32 cellular contexts compared by ENCODE assay signal in the genomic region with DNA sequence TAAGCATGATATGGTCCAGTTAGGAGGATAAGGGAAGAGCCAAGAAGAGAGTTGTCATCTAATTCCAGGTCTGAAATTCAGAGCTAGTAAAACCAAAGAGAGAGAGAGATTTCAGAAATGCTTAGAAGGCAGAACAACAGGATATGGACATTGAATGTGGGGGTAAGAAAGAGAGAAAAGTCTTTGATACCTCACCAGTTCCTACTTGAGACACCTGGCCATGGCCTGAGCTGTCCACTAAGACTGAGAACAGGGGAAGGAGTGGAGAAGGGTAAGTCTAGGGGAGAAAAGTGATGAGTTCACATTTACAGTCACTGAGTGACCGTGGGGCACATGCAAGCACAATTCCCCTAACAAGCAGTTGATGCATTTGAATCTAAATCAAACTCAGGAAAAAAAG. TPM values are rescaled to one million over a fixed set of nuclear protein-coding genes. Genes with fewer than 3 reads are reported as not detected.
A peak's percentile ranks its signal among the peaks of the same experiment; 100 is the strongest.
DNase-seq lines count a peak whose midpoint lies in the region; ATAC-seq and TF ChIP-seq lines count a peak whose summit lies in the region.
"Had no signal": no experiment of that assay in that cellular context is flagged by ENCODE, and none has a peak within 500 bp of the region (broad histone marks: within the 10 kb centered on the region; RNA-seq: fewer than 3 reads in every experiment).

No MANE protein-coding gene starts in this region.

- peaks cover 4% of the 10 kb centered on the region for H3K9me3 Mint-ChIP-seq in activated CD4-positive, alpha-beta T cell treated with anti-CD3 and anti-CD28 coated beads for 36 hours (ENCODE audit: low read depth)
- peaks cover 4% of the 10 kb centered on the region for H3K9me3 Mint-ChIP-seq in CD4-positive, alpha-beta T cell
- H3K9me3 Mint-ChIP-seq in GM23338: peaks cover 4% of the 10 kb centered on the region; the same call in 1 of the 3 replicates
- no peaks in the 10 kb centered on the region for H3K9me3 Mint-ChIP-seq in activated T-helper 17 cell treated with anti-CD3 and anti-CD28 coated beads, Interleukin-2, amount 50 U/mL, for 72 hours
- H3K9me3 Mint-ChIP-seq: nephron progenitor cell had no signal

- H3K4me3 ChIP-seq in GM23338 (no peak overlapping the region), esophagus squamous epithelium (no peak overlapping the region), breast epithelium (no peak overlapping the region)
- H3K4me3 ChIP-seq: cardiac muscle cell, coronary artery, esophagus muscularis mucosa, gastrocnemius medialis, ovary, testis had no signal

- peaks cover 62% of the 10 kb centered on the region for H3K4me1 Mint-ChIP-seq in activated CD4-positive, alpha-beta T cell treated with anti-CD3 and anti-CD28 coated beads for 36 hours
- peaks cover 50% of the 10 kb centered on the region for H3K4me1 Mint-ChIP-seq in CD4-positive, alpha-beta T cell (ENCODE audit: low read depth)
- H3K4me1 Mint-ChIP-seq in GM23338: peaks cover 2% of the 10 kb centered on the region; the same call in 1 of the 3 replicates
- peaks cover 23% of the 10 kb centered on the region for H3K4me1 Mint-ChIP-seq in activated T-helper 17 cell treated with anti-CD3 and anti-CD28 coated beads, Interleukin-2, amount 50 U/mL, for 72 hours
- H3K4me1 Mint-ChIP-seq: nephron progenitor cell had no signal

- no peaks in the 10 kb centered on the region for H3F3A ChIP-seq in GM23338 (replicated peaks; ENCODE audit: low read depth)

- no peaks in the 10 kb centered on the region for H3K36me3 ChIP-seq in GM23338 (ENCODE audit: insufficient read depth)
- no peaks in the 10 kb centered on the region for H3K36me3 ChIP-seq in esophagus squamous epithelium
- H3K36me3 ChIP-seq in breast epithelium: no peaks in the 10 kb centered on the region
- H3K36me3 ChIP-seq: cardiac muscle cell, esophagus muscularis mucosa, gastrocnemius medialis, ovary had no signal

- H3K27ac ChIP-seq in CD4-positive, alpha-beta T cell (ENCODE audit: low read depth, low read length): no peak overlapping the region
- H3K27ac ChIP-seq in GM23338 (ENCODE audit: low read depth) (no peak overlapping the region), esophagus squamous epithelium (no peak overlapping the region), breast epithelium (no peak overlapping the region)
- H3K27ac ChIP-seq: cardiac muscle cell, coronary artery, esophagus muscularis mucosa, gastrocnemius medialis, ovary, testis had no signal

- H2AFZ ChIP-seq in GM23338: peak overlapping the region; percentile 85

- H3K4me1 ChIP-seq in GM23338 (ENCODE audit: insufficient read depth): no peaks in the 10 kb centered on the region
- H3K4me1 ChIP-seq in esophagus squamous epithelium: no peaks in the 10 kb centered on the region
- H3K4me1 ChIP-seq in breast epithelium: no peaks in the 10 kb centered on the region
- H3K4me1 ChIP-seq: esophagus muscularis mucosa, gastrocnemius medialis had no signal

- H3K27ac Mint-ChIP-seq in activated CD4-positive, alpha-beta T cell treated with anti-CD3 and anti-CD28 coated beads for 36 hours: peak overlapping the region; percentile 82
- H3K27ac Mint-ChIP-seq in CD4-positive, alpha-beta T cell: peak overlapping the region; percentile 14
- no peak overlapping the region for H3K27ac Mint-ChIP-seq in GM23338
- H3K27ac Mint-ChIP-seq in activated T-helper 17 cell treated with anti-CD3 and anti-CD28 coated beads, Interleukin-2, amount 50 U/mL, for 72 hours: peak overlapping the region; percentile 47
- H3K27ac Mint-ChIP-seq: nephron progenitor cell had no signal

- intact Hi-C loops in activated CD4-positive, alpha-beta T cell treated with anti-CD3 and anti-CD28 coated beads for 36 hours (cut with DNase I, micrococcal nuclease): loop anchor here in 1 of 2 experiments (10.0 kb wide), 1 partner anchor 453 kb away; no protein-coding TSS in a partner anchor
- intact Hi-C loops in CD4-positive, alpha-beta T cell (cut with DNase I, micrococcal nuclease): no loop called here
- intact Hi-C loops in esophagus squamous epithelium (cut with DNase I): no loop called here
- intact Hi-C loops in breast epithelium (cut with DNase I; ENCODE audit: low total_unique reads): no loop called here

- CTCF ChIA-PET in activated CD4-positive, alpha-beta T cell treated with anti-CD3 and anti-CD28 coated beads for 36 hours (lab: Charles Lee): interaction anchor here (0.9 to 1.1 kb wide), 2 partner anchors 9 to 14 kb away, joined by 3 read pairs; no protein-coding TSS in a partner anchor
- CTCF ChIA-PET in CD4-positive, alpha-beta T cell (lab: Charles Lee): no interaction called here

- H4K20me1 ChIP-seq in GM23338 (replicated peaks; ENCODE audit: insufficient read depth): no peaks in the 10 kb centered on the region

- no peak for TF ChIP-seq POLR2A in esophagus squamous epithelium (IDR thresholded peaks at IDR 0.05)
- no peak for TF ChIP-seq POLR2A in breast epithelium (IDR thresholded peaks at IDR 0.05)

- H3K79me2 ChIP-seq in GM23338 (replicated peaks; ENCODE audit: insufficient read depth): no peaks in the 10 kb centered on the region

- peaks cover 8% of the 10 kb centered on the region for H3K36me3 Mint-ChIP-seq in activated CD4-positive, alpha-beta T cell treated with anti-CD3 and anti-CD28 coated beads for 36 hours (ENCODE audit: low read depth)
- H3K36me3 Mint-ChIP-seq in CD4-positive, alpha-beta T cell (ENCODE audit: low read depth): no peaks in the 10 kb centered on the region
- H3K36me3 Mint-ChIP-seq in GM23338 (ENCODE audit: low read depth): no peaks in the 10 kb centered on the region
- no peaks in the 10 kb centered on the region for H3K36me3 Mint-ChIP-seq in activated T-helper 17 cell treated with anti-CD3 and anti-CD28 coated beads, Interleukin-2, amount 50 U/mL, for 72 hours (ENCODE audit: low read depth)
- H3K36me3 Mint-ChIP-seq: stimulated activated effector memory CD8-positive, alpha-beta T cell treated with anti-CD3 and anti-CD28 coated beads, Interleukin-12 subunit alpha, Interleukin-12 subunit beta, amount 100 ng/mL, for 72 hours had no signal

- peaks cover 8% of the 10 kb centered on the region; the same call in 1 of the 2 replicates for H3K9me2 ChIP-seq in GM23338 (ENCODE audit: insufficient read depth)

- H3K27me3 ChIP-seq in CD4-positive, alpha-beta T cell (ENCODE audit: control insufficient read depth, insufficient read depth, low read length): no peaks in the 10 kb centered on the region
- H3K27me3 ChIP-seq in GM23338 (ENCODE audit: insufficient read depth) (no peaks in the 10 kb centered on the region), esophagus squamous epithelium (no peaks in the 10 kb centered on the region), breast epithelium (no peaks in the 10 kb centered on the region)
- H3K27me3 ChIP-seq: cardiac muscle cell, esophagus muscularis mucosa, gastrocnemius medialis, ovary, testis had no signal

- no peak for DNase-seq in activated CD4-positive, alpha-beta T cell treated with anti-CD3 and anti-CD28 coated beads for 36 hours
- DNase-seq in activated CD4-positive, alpha-beta T cell treated with anti-CD3 and anti-CD28 coated beads for 4 hours: no peak
- no peak for DNase-seq in CD4-positive, alpha-beta T cell
- no peak for DNase-seq in GM23338 (ENCODE audit: low spot score)
- DNase-seq in esophagus squamous epithelium (lab: John Stamatoyannopoulos, UW): no peak
- no peak for DNase-seq in breast epithelium (ENCODE audit: low spot score in 2 of 2)
- DNase-seq in NCI-H1105 treated with DMSO at 0.1 percent for 48 hours (lab: John Stamatoyannopoulos, UW): no peak
- DNase-seq: activated effector memory CD4-positive, alpha-beta T cell treated with Interleukin-2 at 50 U/mL for 16 hours; AML-193; anterior cingulate cortex; DND-41; gastrocnemius medialis; midbrain; NCI-H1092 treated with DMSO at 0.1 percent for 48 hours; NCI-H1930; NCI-H2227 treated with DMSO at 0.1 percent for 48 hours; NCI-H774; nephron progenitor cell; OCI-M1; ovary; retina; stimulated activated CD4-positive, alpha-beta T cell treated with anti-CD3 and anti-CD28 coated beads, Interleukin-2, amount 100 ng/mL, for 48 hours; T1000; testis had no signal

- no peak for ATAC-seq in activated CD4-positive, alpha-beta T cell treated with anti-CD3 and anti-CD28 coated beads for 36 hours
- ATAC-seq in CD4-positive, alpha-beta T cell (ENCODE audit: poor library complexity): no peak
- ATAC-seq in GM23338: no peak
- ATAC-seq in activated T-helper 17 cell treated with anti-CD3 and anti-CD28 coated beads, Interleukin-2, amount 50 U/mL, for 72 hours (replicated peaks): no peak
- ATAC-seq: gastrocnemius medialis; SK-N-SH treated with all-trans-retinoic acid at 6 μM for 48 hours; stimulated activated effector memory CD8-positive, alpha-beta T cell treated with anti-CD3 and anti-CD28 coated beads, Interleukin-12 subunit alpha, Interleukin-12 subunit beta, amount 100 ng/mL, for 72 hours; WTC11 had no signal

- WGBS in esophagus squamous epithelium, 2 donors: 47 to 100% methylated on average over 1 of the region's 1 CpG

- H3K4me2 ChIP-seq in GM23338: no peak overlapping the region

- H3K4me3 Mint-ChIP-seq in activated CD4-positive, alpha-beta T cell treated with anti-CD3 and anti-CD28 coated beads for 36 hours: no peak overlapping the region
- H3K4me3 Mint-ChIP-seq in CD4-positive, alpha-beta T cell: no peak overlapping the region
- no peak overlapping the region for H3K4me3 Mint-ChIP-seq in GM23338
- H3K4me3 Mint-ChIP-seq in activated T-helper 17 cell treated with anti-CD3 and anti-CD28 coated beads, Interleukin-2, amount 50 U/mL, for 72 hours: no peak overlapping the region
- H3K4me3 Mint-ChIP-seq: nephron progenitor cell; stimulated activated effector memory CD8-positive, alpha-beta T cell treated with anti-CD3 and anti-CD28 coated beads, Interleukin-12 subunit alpha, Interleukin-12 subunit beta, amount 100 ng/mL, for 72 hours; WTC11 had no signal

- H3K9me3 ChIP-seq in CD4-positive, alpha-beta T cell (ENCODE audit: control insufficient read depth, low read length): peaks cover 5% of the 10 kb centered on the region
- no peaks in the 10 kb centered on the region for H3K9me3 ChIP-seq in esophagus squamous epithelium
- no peaks in the 10 kb centered on the region for H3K9me3 ChIP-seq in breast epithelium
- H3K9me3 ChIP-seq: esophagus muscularis mucosa, gastrocnemius medialis, ovary, testis had no signal

- POLR2A ChIA-PET in activated CD4-positive, alpha-beta T cell treated with anti-CD3 and anti-CD28 coated beads for 36 hours (lab: Charles Lee): no interaction called here
- POLR2A ChIA-PET in CD4-positive, alpha-beta T cell (lab: Charles Lee): interaction anchor here (2.8 kb wide), 1 partner anchor 13 kb away, joined by 17 read pairs; no protein-coding TSS in a partner anchor

- TF ChIP-seq CTCF in CD4-positive, alpha-beta T cell (IDR thresholded peaks at IDR 0.05): no peak
- TF ChIP-seq CTCF in GM23338 (conservative IDR thresholded peaks at IDR 0.05; ENCODE audit: low read depth in 2 of 2) (no peak), esophagus squamous epithelium (IDR thresholded peaks at IDR 0.05) (no peak), breast epithelium (IDR thresholded peaks at IDR 0.05) (no peak)

- H3K27me3 Mint-ChIP-seq in activated CD4-positive, alpha-beta T cell treated with anti-CD3 and anti-CD28 coated beads for 36 hours: no peaks in the 10 kb centered on the region
- H3K27me3 Mint-ChIP-seq in CD4-positive, alpha-beta T cell: no peaks in the 10 kb centered on the region
- H3K27me3 Mint-ChIP-seq in GM23338 (ENCODE audit: insufficient read depth, low read depth, poor library complexity): peaks cover 9% of the 10 kb centered on the region
- no peaks in the 10 kb centered on the region for H3K27me3 Mint-ChIP-seq in activated T-helper 17 cell treated with anti-CD3 and anti-CD28 coated beads, Interleukin-2, amount 50 U/mL, for 72 hours

RNA-seq across cellular contexts. Expression of a gene that starts 35.5 kb away (rescaled TPM):
- total RNA-seq in activated CD4-positive, alpha-beta T cell treated with anti-CD3 and anti-CD28 coated beads for 36 hours: 1 to 10 TPM; 2.3 to 3.5 TPM
- total RNA-seq in CD4-positive, alpha-beta T cell: 1 to 10 TPM; 1.6 to 2.0 TPM
- total RNA-seq in GM23338 (2014; rRNA removed; shearing (Covaris generic)): not detected in 2 replicates
- not detected in 2 replicates for polyA plus RNA-seq in GM23338 (2016; fragmentation: Nextera tagmentation; extraction: Ambion mirVana)
- 1 to 10 TPM in 1 of 2 donors, under 1 TPM in 1; 0.67 to 1.3 TPM for total RNA-seq in activated T-helper 17 cell treated with anti-CD3 and anti-CD28 coated beads, Interleukin-2, amount 50 U/mL, for 72 hours
- total RNA-seq in esophagus squamous epithelium: not detected
- 1 to 10 TPM in 1 of 3 donors, under 1 TPM in 1, not detected in 1; 0.88 to 2.4 TPM for total RNA-seq in breast epithelium
- total RNA-seq: A172, gastrocnemius medialis, ovary had no signal
- polyA plus RNA-seq: cardiac muscle cell had no signal
